Comparison of ENCODE assay signal across 9 cellular contexts in genomic region chr17:15171433-15172047, GRCh38.
DNase-seq lines count a peak whose midpoint lies in the region; TF ChIP-seq lines count a peak whose summit lies in the region.
"Had no signal": no experiment of that assay in that cellular context is flagged by ENCODE, and none has a peak within 500 bp of the region (broad histone marks: within the 10 kb centered on the region; RNA-seq: fewer than 3 reads in every experiment).

No MANE protein-coding gene starts in this region.

- H2AFZ ChIP-seq in neural progenitor cell (replicated peaks), result peak overlapping the region; percentile 96

- no peak overlapping the region for H3K27ac ChIP-seq in AG04450 (ENCODE audit: low read depth, low read length)
- H3K27ac ChIP-seq in neural progenitor cell, result no peak overlapping the region
- H3K27ac ChIP-seq: skin epidermis had no signal

- H3K9me3 ChIP-seq in AG04450 (ENCODE audit: control insufficient read depth, insufficient read depth, low read length), result no peaks in the 10 kb centered on the region
- H3K9me3 ChIP-seq in neural progenitor cell (ENCODE audit: low read depth), result no peaks in the 10 kb centered on the region

- in situ Hi-C loops in GM13976 (cut with MboI; ENCODE audit: low sequenced_read_pairs, unreplicated experiment), result no loop called here

- no peaks in the 10 kb centered on the region for H3K36me3 ChIP-seq in neural progenitor cell

- POLR2A ChIA-PET in AG04450 (lab: Yijun Ruan, JAX), result no interaction called here
- POLR2A ChIA-PET in activated CD4-positive, alpha-beta memory T cell treated with anti-CD3 and anti-CD28 coated beads, Interleukin-2, amount 10 ng/mL, durations not matched to agents 7 days and 5 days (lab: Charles Lee), result no interaction called here

- CTCF ChIA-PET in AG04450 (lab: Charles Lee), result interaction anchor here (0.5 to 5.9 kb wide), 19 partner anchors 8 to 1491 kb away, joined by 3 to 30 read pairs (median 4); no protein-coding TSS in a partner anchor
- CTCF ChIA-PET in activated CD4-positive, alpha-beta memory T cell treated with anti-CD3 and anti-CD28 coated beads, Interleukin-2, amount 10 ng/mL, durations not matched to agents 7 days and 5 days (lab: Charles Lee), result no interaction called here

- H3K79me2 ChIP-seq in neural progenitor cell (ENCODE audit: low read depth), result no peaks in the 10 kb centered on the region

- peaks cover 2% of the 10 kb centered on the region for H3K27me3 ChIP-seq in AG04450 (ENCODE audit: control insufficient read depth, insufficient read depth, low read length)
- H3K27me3 ChIP-seq in neural progenitor cell, result no peaks in the 10 kb centered on the region

- H3K4me1 ChIP-seq in neural progenitor cell, result peaks cover 6% of the 10 kb centered on the region

- intact Hi-C loops in activated T-helper 1 cell treated with anti-CD3 and anti-CD28 coated beads, Interleukin-12 subunit alpha, Interleukin-12 subunit beta, Interleukin-2, Interleukin-4 antibody, amounts not matched to agents 30 ng/mL and 10 ng/mL and 1 ng/mL, durations not matched to agents 14 hours and 24 hours and 36 hours (cut with micrococcal nuclease), result no loop called here

- H3K9ac ChIP-seq in neural progenitor cell, result no peak overlapping the region

- no peaks in the 10 kb centered on the region for H3K9me3 Mint-ChIP-seq in activated CD4-positive, alpha-beta memory T cell treated with anti-CD3 and anti-CD28 coated beads, Interleukin-2, amount 10 ng/mL, durations not matched to agents 7 days and 5 days
- no peaks in the 10 kb centered on the region for H3K9me3 Mint-ChIP-seq in neural progenitor cell
- H3K9me3 Mint-ChIP-seq in activated T-helper 1 cell treated with anti-CD3 and anti-CD28 coated beads, Interleukin-12 subunit alpha, Interleukin-12 subunit beta, Interleukin-2, Interleukin-4 antibody, amounts not matched to agents 30 ng/mL and 10 ng/mL and 1 ng/mL, durations not matched to agents 14 hours and 24 hours and 36 hours, result no peaks in the 10 kb centered on the region

- H3K27me3 Mint-ChIP-seq in activated CD4-positive, alpha-beta memory T cell treated with anti-CD3 and anti-CD28 coated beads, Interleukin-2, amount 10 ng/mL, durations not matched to agents 7 days and 5 days, result no peaks in the 10 kb centered on the region
- H3K27me3 Mint-ChIP-seq in neural progenitor cell (ENCODE audit: insufficient read depth, low read depth), result peaks cover 3% of the 10 kb centered on the region
- H3K27me3 Mint-ChIP-seq in activated T-helper 1 cell treated with anti-CD3 and anti-CD28 coated beads, Interleukin-12 subunit alpha, Interleukin-12 subunit beta, Interleukin-2, Interleukin-4 antibody, amounts not matched to agents 30 ng/mL and 10 ng/mL and 1 ng/mL, durations not matched to agents 14 hours and 24 hours and 36 hours (ENCODE audit: insufficient read depth), result no peaks in the 10 kb centered on the region

- H3K4me3 ChIP-seq in AG04450 (ENCODE audit: low read depth, low read length) (no peak overlapping the region), fibroblast of villous mesenchyme (ENCODE audit: low read depth, low read length) (no peak overlapping the region), neural progenitor cell (no peak overlapping the region)
- H3K4me3 ChIP-seq: skin epidermis had no signal

- peak; percentile 96 for TF ChIP-seq CTCF in AG04450 (IDR thresholded peaks at IDR 0.05; ENCODE audit: low read depth, low read length)
- TF ChIP-seq CTCF in GM13976 (IDR thresholded peaks at IDR 0.05; ENCODE audit: borderline replicate concordance, control extremely low read depth, extremely low read depth, insufficient read depth, missing control alignments), result peak; percentile 33
- TF ChIP-seq CTCF in fibroblast of villous mesenchyme (IDR thresholded peaks at IDR 0.05; ENCODE audit: insufficient read depth, low read depth, low read length), result peak; percentile 94
- TF ChIP-seq CTCF in neural progenitor cell (IDR thresholded peaks at IDR 0.05), result peak; percentile 88

- no peaks in the 10 kb centered on the region for H3K4me1 Mint-ChIP-seq in activated CD4-positive, alpha-beta memory T cell treated with anti-CD3 and anti-CD28 coated beads, Interleukin-2, amount 10 ng/mL, durations not matched to agents 7 days and 5 days
- H3K4me1 Mint-ChIP-seq in neural progenitor cell, result peaks cover 4% of the 10 kb centered on the region
- no peaks in the 10 kb centered on the region for H3K4me1 Mint-ChIP-seq in activated T-helper 1 cell treated with anti-CD3 and anti-CD28 coated beads, Interleukin-12 subunit alpha, Interleukin-12 subunit beta, Interleukin-2, Interleukin-4 antibody, amounts not matched to agents 30 ng/mL and 10 ng/mL and 1 ng/mL, durations not matched to agents 14 hours and 24 hours and 36 hours (ENCODE audit: low read depth)

- no peaks in the 10 kb centered on the region for H3K36me3 Mint-ChIP-seq in activated CD4-positive, alpha-beta memory T cell treated with anti-CD3 and anti-CD28 coated beads, Interleukin-2, amount 10 ng/mL, durations not matched to agents 7 days and 5 days (ENCODE audit: low read depth)
- no peaks in the 10 kb centered on the region for H3K36me3 Mint-ChIP-seq in neural progenitor cell
- H3K36me3 Mint-ChIP-seq in activated T-helper 1 cell treated with anti-CD3 and anti-CD28 coated beads, Interleukin-12 subunit alpha, Interleukin-12 subunit beta, Interleukin-2, Interleukin-4 antibody, amounts not matched to agents 30 ng/mL and 10 ng/mL and 1 ng/mL, durations not matched to agents 14 hours and 24 hours and 36 hours (ENCODE audit: low read depth), result no peaks in the 10 kb centered on the region

- peak; percentile 55 for DNase-seq in AG04450 (ENCODE audit: low read depth, low spot score)
- DNase-seq in GM13976 (ENCODE audit: low spot score), result peak; percentile 24
- DNase-seq in Kasumi-1 (lab: John Stamatoyannopoulos, UW), result peak; percentile 7 to 9
- peak; percentile 28 for DNase-seq in activated CD4-positive, alpha-beta memory T cell treated with anti-CD3 and anti-CD28 coated beads, Interleukin-2, amount 10 ng/mL, durations not matched to agents 7 days and 5 days
- peak; percentile 64 for DNase-seq in fibroblast of villous mesenchyme (ENCODE audit: low read depth)
- peak; percentile 79 for DNase-seq in neural progenitor cell (ENCODE audit: low spot score)
- no peak for DNase-seq in activated T-helper 1 cell treated with anti-CD3 and anti-CD28 coated beads, Interleukin-12 subunit alpha, Interleukin-12 subunit beta, Interleukin-2, Interleukin-4 antibody, amounts not matched to agents 30 ng/mL and 10 ng/mL and 1 ng/mL, durations not matched to agents 14 hours and 24 hours and 36 hours (ENCODE audit: low spot score)
- DNase-seq in NCI-H345 treated with DMSO at 0.1 percent for 48 hours (lab: John Stamatoyannopoulos, UW; ENCODE audit: unreplicated experiment), result no peak

- no peak overlapping the region for H3K4me2 ChIP-seq in neural progenitor cell

- no peaks in the 10 kb centered on the region for H3F3A ChIP-seq in neural progenitor cell (ENCODE audit: low read depth)

- no peaks in the 10 kb centered on the region for H4K20me1 ChIP-seq in neural progenitor cell (ENCODE audit: low read depth)

- no peak overlapping the region for H3K27ac Mint-ChIP-seq in activated CD4-positive, alpha-beta memory T cell treated with anti-CD3 and anti-CD28 coated beads, Interleukin-2, amount 10 ng/mL, durations not matched to agents 7 days and 5 days
- H3K27ac Mint-ChIP-seq in neural progenitor cell, result no peak overlapping the region
- no peak overlapping the region for H3K27ac Mint-ChIP-seq in activated T-helper 1 cell treated with anti-CD3 and anti-CD28 coated beads, Interleukin-12 subunit alpha, Interleukin-12 subunit beta, Interleukin-2, Interleukin-4 antibody, amounts not matched to agents 30 ng/mL and 10 ng/mL and 1 ng/mL, durations not matched to agents 14 hours and 24 hours and 36 hours

- H3K4me3 Mint-ChIP-seq in activated CD4-positive, alpha-beta memory T cell treated with anti-CD3 and anti-CD28 coated beads, Interleukin-2, amount 10 ng/mL, durations not matched to agents 7 days and 5 days, result no peak overlapping the region
- H3K4me3 Mint-ChIP-seq in neural progenitor cell, result no peak overlapping the region
- H3K4me3 Mint-ChIP-seq in activated T-helper 1 cell treated with anti-CD3 and anti-CD28 coated beads, Interleukin-12 subunit alpha, Interleukin-12 subunit beta, Interleukin-2, Interleukin-4 antibody, amounts not matched to agents 30 ng/mL and 10 ng/mL and 1 ng/mL, durations not matched to agents 14 hours and 24 hours and 36 hours, result no peak overlapping the region

Comparison
In these comparisons a context has a peak if more than half of its experiments do, and no peak if none do; other contexts are left out.
1. DNase-seq: peak in AG04450 (single experiment), GM13976 (single experiment), Kasumi-1 (2 of 2), activated CD4-positive, alpha-beta memory T cell treated with anti-CD3 and anti-CD28 coated beads, Interleukin-2, amount 10 ng/mL, durations not matched to agents 7 days and 5 days (single experiment), fibroblast of villous mesenchyme (single experiment) and neural progenitor cell (single experiment); none in activated T-helper 1 cell treated with anti-CD3 and anti-CD28 coated beads, Interleukin-12 subunit alpha, Interleukin-12 subunit beta, Interleukin-2, Interleukin-4 antibody, amounts not matched to agents 30 ng/mL and 10 ng/mL and 1 ng/mL, durations not matched to agents 14 hours and 24 hours and 36 hours (single experiment) and NCI-H345 treated with DMSO at 0.1 percent for 48 hours (single experiment).
2. CTCF ChIP-seq: peak in every context shown above with its lines; median percentile 96 in AG04450; 94 in fibroblast of villous mesenchyme; 88 in neural progenitor cell; 33 in GM13976.